Comparison of ENCODE assay signal across 23 cellular contexts in genomic region chr2:9385841-9386240, GRCh38. TPM values are rescaled to one million over a fixed set of nuclear protein-coding genes. Genes with fewer than 3 reads are reported as not detected.
DNase-seq lines count a peak whose midpoint lies in the region; ATAC-seq, FAIRE-seq and TF ChIP-seq lines count a peak whose summit lies in the region.
"Had no signal": no experiment of that assay in that cellular context is flagged by ENCODE, and none has a peak within 500 bp of the region (broad histone marks: within the 10 kb centered on the region; RNA-seq: fewer than 3 reads in every experiment).

No MANE protein-coding gene starts in this region.

- CTCF ChIA-PET in A549 (lab: Yijun Ruan, JAX) = interaction anchor here (1.5 to 4.6 kb wide), 5 partner anchors 10 to 243 kb away, joined by 3 to 16 read pairs (median 5); no protein-coding TSS in a partner anchor

- no peak for TF ChIP-seq POLR2A in A549 (IDR thresholded peaks at IDR 0.05; ENCODE audit: low read length)

- no peak for TF ChIP-seq RAD21 in A549 (conservative IDR thresholded peaks at IDR 0.05 in 1 of 2, IDR thresholded peaks at IDR 0.05 in 1 of 2)

- H3K36me3 ChIP-seq in psoas muscle (ENCODE audit: insufficient read depth in 1 of 2, low read depth in 1 of 2) = peaks cover 0 to 12% of the 10 kb centered on the region in 2 donors
- H3K36me3 ChIP-seq: neural progenitor cell, prostate gland had no signal

- peak overlapping the region; percentile 55 for H3K4me2 ChIP-seq in A549
- H3K4me2 ChIP-seq: neural progenitor cell had no signal

- peak overlapping the region; percentile 63 to 76 for H3K27ac ChIP-seq in A549
- H3K27ac ChIP-seq in psoas muscle = peak overlapping the region; percentile 58
- H3K27ac ChIP-seq: neural progenitor cell, prostate gland had no signal

- 94% methylated on average over 6 of the region's 6 CpGs for WGBS in A549 (ENCODE audit: missing lambda C conversion rate)
- WGBS in psoas muscle, 3 donors = 51 to 81% (median 60%) methylated on average over 6 of the region's 6 CpGs

- POLR2A ChIA-PET in A549 (lab: Yijun Ruan, JAX) = no interaction called here

- H3K4me1 ChIP-seq in A549 = peaks cover 63% of the 10 kb centered on the region
- peaks cover 13% of the 10 kb centered on the region for H3K4me1 ChIP-seq in psoas muscle
- H3K4me1 ChIP-seq: neural progenitor cell, prostate gland had no signal

- DNase-seq in A549 (ENCODE audit: low read depth in 1 of 2, low spot score in 1 of 2) = no peak
- DNase-seq in LHCN-M2 (ENCODE audit: low read depth) = peak; percentile 42
- peak; percentile 50 for DNase-seq in epithelial cell of proximal tubule (ENCODE audit: low read depth)
- DNase-seq in psoas muscle = no peak
- no peak for DNase-seq in stimulated activated CD4-positive, alpha-beta T cell treated with anti-CD3 and anti-CD28 coated beads, Interleukin-12 subunit alpha, Interleukin-12 subunit beta, amount 100 ng/mL, for 4 hours
- DNase-seq in D721Med (ENCODE audit: insufficient read length, low spot score) = no peak
- DNase-seq in stimulated activated CD4-positive, alpha-beta T cell treated with anti-CD3 and anti-CD28 coated beads, Interleukin-4, amount 100 ng/mL, for 24 hours = no peak
- DNase-seq: activated CD4-positive, alpha-beta memory T cell treated with anti-CD3 and anti-CD28 coated beads, Interleukin-2, amount 10 ng/mL, durations not matched to agents 7 days and 5 days; activated CD4-positive, CD25-positive, alpha-beta regulatory T cell; activated gamma-delta T cell treated with Interleukin-2 at 50 U/mL for 16 hours; amniotic stem cell; caudate nucleus; CD4-positive, CD25-positive, alpha-beta regulatory T cell; DMS53; NCI-H1105; NCI-H2081; NCI-H446; RPMI8226; substantia nigra had no signal

- no peak for TF ChIP-seq CTCF in A549 (IDR thresholded peaks at IDR 0.05)
- no peak for TF ChIP-seq CTCF in epithelial cell of proximal tubule (conservative IDR thresholded peaks at IDR 0.05; ENCODE audit: low read depth, low read length)
- TF ChIP-seq CTCF in psoas muscle (IDR thresholded peaks at IDR 0.05) = no peak
- no peak for TF ChIP-seq CTCF in D721Med (IDR thresholded peaks at IDR 0.05; ENCODE audit: insufficient read depth, missing control alignments)

- ATAC-seq in A549 = no peak
- ATAC-seq in psoas muscle = no peak
- no peak for ATAC-seq in HG02798 (IDR thresholded peaks at IDR 0.05; ENCODE audit: poor library complexity, unreplicated experiment)

- no peak overlapping the region for H3K4me3 ChIP-seq in A549
- H3K4me3 ChIP-seq in epithelial cell of proximal tubule (ENCODE audit: low read depth, low read length) = no peak overlapping the region
- no peak overlapping the region for H3K4me3 ChIP-seq in psoas muscle
- H3K4me3 ChIP-seq: neural progenitor cell, prostate gland had no signal

- no peak for TF ChIP-seq EP300 in A549 (IDR thresholded peaks at IDR 0.05)

- intact Hi-C loops in psoas muscle (cut with DNase I) = no loop called here

- no peaks in the 10 kb centered on the region for H3K27me3 ChIP-seq in psoas muscle (ENCODE audit: insufficient read depth in 3 of 3, low read length in 2 of 3)
- H3K27me3 ChIP-seq: neural progenitor cell had no signal

- H3K9me3 ChIP-seq in A549 (no peaks in the 10 kb centered on the region), psoas muscle (no peaks in the 10 kb centered on the region)
- H3K9me3 ChIP-seq: prostate gland had no signal

- FAIRE-seq in A549 (lab: Jason Lieb, UNC) (no peak), D721Med (lab: Jason Lieb, UNC) (no peak)
- FAIRE-seq: H1 had no signal

TF ChIP-seq in A549, 52 proteins besides CTCF, POLR2A, EP300 and RAD21:
- TF ChIP-seq SMC3 (IDR thresholded peaks at IDR 0.05) = no peak
- no peak for TF ChIP-seq FOXS1 (CRISPR knock-in tag; IDR thresholded peaks at IDR 0.05)
- TF ChIP-seq ZFP36 (IDR thresholded peaks at IDR 0.05; ENCODE audit: borderline replicate concordance, partially characterized antibody) = no peak
- no peak for TF ChIP-seq BCL3 (IDR thresholded peaks at IDR 0.05)
- no peak for TF ChIP-seq HOXA7 (CRISPR knock-in tag; IDR thresholded peaks at IDR 0.05)

RNA-seq across cellular contexts. Expression of gene ITGB1BP1, which starts 37.5 kb away (rescaled TPM):
- 136 and 144 TPM in 2 replicates for polyA plus RNA-seq in A549 (2011; rRNA removed)
- polyA plus RNA-seq in A549 (2012; cell fraction: cytosol; rRNA removed) = 66.2 and 68.2 TPM in 2 replicates
- polyA plus RNA-seq in A549 (2012; cell fraction: nucleus; rRNA removed) = 22.0 and 29.6 TPM in 2 replicates
- 99.3 to 112 TPM (median 101 TPM) in 3 replicates for polyA plus RNA-seq in A549 (2017; fragmentation: RNase III; extraction: RNeasy Plus Mini Kit Qiagen cat#74134 plus additional on column Dnase treatment)
- 17.4 and 18.0 TPM in 2 replicates for polyA minus RNA-seq in A549 (2011; rRNA and poly(A)+ RNA removed)
- 50.1 and 57.3 TPM in 2 replicates for total RNA-seq in LHCN-M2 (2014; rRNA removed)
- 194 TPM for polyA plus RNA-seq in LHCN-M2 (2012)
- total RNA-seq in epithelial cell of proximal tubule = 62.6 and 73.8 TPM in 2 replicates
- 100 to 1,000 TPM in 1 of 4 donors, 10 to 100 TPM in 3; 47.5 to 138 (median 69.2) TPM for total RNA-seq in psoas muscle
- 100 to 1,000 TPM in 1 of 3 donors, 10 to 100 TPM in 2; 74.1 to 116 (median 94.9) TPM for polyA plus RNA-seq in psoas muscle

RNA-seq across cellular contexts. Expression of gene CPSF3, which starts 37.6 kb away (rescaled TPM):
- 76.7 and 77.2 TPM in 2 replicates for polyA plus RNA-seq in A549 (2011; rRNA removed)
- polyA plus RNA-seq in A549 (2012; cell fraction: cytosol; rRNA removed) = 22.6 and 26.8 TPM in 2 replicates
- 14.2 and 24.4 TPM in 2 replicates for polyA plus RNA-seq in A549 (2012; cell fraction: nucleus; rRNA removed)
- polyA plus RNA-seq in A549 (2017; fragmentation: RNase III; extraction: RNeasy Plus Mini Kit Qiagen cat#74134 plus additional on column Dnase treatment) = 63.4 to 65.0 TPM (median 63.6 TPM) in 3 replicates
- 48.5 and 52.2 TPM in 2 replicates for polyA minus RNA-seq in A549 (2011; rRNA and poly(A)+ RNA removed)
- total RNA-seq in LHCN-M2 (2014; rRNA removed) = 56.0 and 61.0 TPM in 2 replicates
- polyA plus RNA-seq in LHCN-M2 (2012) = 31.9 TPM
- 66.3 and 91.2 TPM in 2 replicates for total RNA-seq in epithelial cell of proximal tubule
- 10 to 100 TPM; 14.4 to 21.8 (median 17.8) TPM for total RNA-seq in psoas muscle
- polyA plus RNA-seq in psoas muscle = 10 to 100 TPM; 11.3 to 21.7 (median 19.3) TPM

Comparison
In these comparisons a context has a peak if more than half of its experiments do, and no peak if none do; other contexts are left out.
1. DNase-seq: peak in LHCN-M2 (single experiment) and epithelial cell of proximal tubule (single experiment); none in A549 (0 of 2), psoas muscle (0 of 2), stimulated activated CD4-positive, alpha-beta T cell treated with anti-CD3 and anti-CD28 coated beads, Interleukin-12 subunit alpha, Interleukin-12 subunit beta, amount 100 ng/mL, for 4 hours (single experiment), D721Med (single experiment) and stimulated activated CD4-positive, alpha-beta T cell treated with anti-CD3 and anti-CD28 coated beads, Interleukin-4, amount 100 ng/mL, for 24 hours (single experiment).